13 cellular contexts compared by ENCODE assay signal in genomic region chr18:58097907-58098166, GRCh38.
"Had no signal": no experiment of that assay in that cellular context is flagged by ENCODE, and none has a peak within 500 bp of the region (broad histone marks: within the 10 kb centered on the region; RNA-seq: fewer than 3 reads in every experiment).

No MANE protein-coding gene starts in this region.

- H3K9me3 ChIP-seq: thoracic aorta had no signal

- H3K27ac ChIP-seq: thoracic aorta had no signal

- ATAC-seq: esophagus mucosa; natural killer cell treated with Interleukin-12 subunit alpha and Interleukin-12 subunit beta and Interleukin-15 and Interleukin-18, amount 100 ng/mL, for 72 hours; stimulated activated naive CD8-positive, alpha-beta T cell treated with anti-CD3 and anti-CD28 coated beads, Interleukin-15, amount 100 ng/mL, for 72 hours had no signal

- H3K27me3 Mint-ChIP-seq: memory B cell; stimulated activated naive CD8-positive, alpha-beta T cell treated with anti-CD3 and anti-CD28 coated beads, Interleukin-15, amount 100 ng/mL, for 72 hours had no signal

- DNase-seq: activated CD4-positive, alpha-beta T cell treated with anti-CD3 and anti-CD28 coated beads, Interleukin-2, amount 50 U/mL, for 1 hour; activated CD4-positive, CD25-positive, alpha-beta regulatory T cell; activated naive CD4-positive, alpha-beta T cell treated with anti-CD3 and anti-CD28 coated beads, Interleukin-2, amount 50 U/mL, for 16 hours; cerebellar nuclear complex; dorsolateral prefrontal cortex; head of caudate nucleus; stimulated activated CD4-positive, alpha-beta T cell treated with anti-CD3 and anti-CD28 coated beads, Interleukin-15, amount 100 ng/mL, for 24 hours; stimulated activated CD4-positive, alpha-beta T cell treated with anti-CD3 and anti-CD28 coated beads, Interleukin-4, amount 100 ng/mL, for 24 hours; stimulated activated naive CD8-positive, alpha-beta T cell treated with anti-CD3 and anti-CD28 coated beads, Interleukin-15, amount 100 ng/mL, for 72 hours had no signal

- H3K27me3 ChIP-seq: dorsolateral prefrontal cortex had no signal

- H3K36me3 ChIP-seq: thoracic aorta had no signal

- H3K36me3 Mint-ChIP-seq: natural killer cell treated with Interleukin-12 subunit alpha and Interleukin-12 subunit beta and Interleukin-15 and Interleukin-18, amount 100 ng/mL, for 72 hours had no signal

- H3K4me3 ChIP-seq: dorsolateral prefrontal cortex, thoracic aorta had no signal

- H3K27ac Mint-ChIP-seq: memory B cell; natural killer cell treated with Interleukin-12 subunit alpha and Interleukin-12 subunit beta and Interleukin-15 and Interleukin-18, amount 100 ng/mL, for 72 hours; stimulated activated naive CD8-positive, alpha-beta T cell treated with anti-CD3 and anti-CD28 coated beads, Interleukin-15, amount 100 ng/mL, for 72 hours had no signal

- H3K9me3 Mint-ChIP-seq: memory B cell; natural killer cell treated with Interleukin-12 subunit alpha and Interleukin-12 subunit beta and Interleukin-15 and Interleukin-18, amount 100 ng/mL, for 72 hours; stimulated activated naive CD8-positive, alpha-beta T cell treated with anti-CD3 and anti-CD28 coated beads, Interleukin-15, amount 100 ng/mL, for 72 hours had no signal

- H3K4me3 Mint-ChIP-seq: memory B cell; natural killer cell treated with Interleukin-12 subunit alpha and Interleukin-12 subunit beta and Interleukin-15 and Interleukin-18, amount 100 ng/mL, for 72 hours; stimulated activated naive CD8-positive, alpha-beta T cell treated with anti-CD3 and anti-CD28 coated beads, Interleukin-15, amount 100 ng/mL, for 72 hours had no signal
